Comparison of ENCODE assay signal across 21 cellular contexts in genomic region chr1:191711961-191712360, GRCh38.
A peak's percentile ranks its signal among the peaks of the same experiment; 100 is the strongest.
DNase-seq lines count a peak whose midpoint lies in the region; ATAC-seq and TF ChIP-seq lines count a peak whose summit lies in the region.
"Had no signal": no experiment of that assay in that cellular context is flagged by ENCODE, and none has a peak within 500 bp of the region (broad histone marks: within the 10 kb centered on the region; RNA-seq: fewer than 3 reads in every experiment).

No MANE protein-coding gene starts in this region.

- peaks cover 0 to 7% (median 0%) of the 10 kb centered on the region in 4 donors for H3K4me1 ChIP-seq in sigmoid colon
- H3K4me1 ChIP-seq: BLaER1 had no signal

- H3K27me3 ChIP-seq in sigmoid colon: no peaks in the 10 kb centered on the region
- H3K27me3 ChIP-seq: BE2C, BLaER1 had no signal

- no peak for ATAC-seq in HG02623 (IDR thresholded peaks at IDR 0.05; ENCODE audit: unreplicated experiment)

- DNase-seq in LNCaP clone FGC (ENCODE audit: low read depth): peak; percentile 33
- DNase-seq in SK-N-DZ (ENCODE audit: low spot score): peak; percentile 4
- DNase-seq in sigmoid colon: no peak
- DNase-seq in mucosa of gallbladder (ENCODE audit: low spot score): no peak
- DNase-seq in NCI-H1417 (lab: John Stamatoyannopoulos, UW): no peak
- no peak for DNase-seq in NCI-H1092 (lab: John Stamatoyannopoulos, UW)
- DNase-seq: 8988T; ACHN; BE2C; C1 segment of cervical spinal cord; CD4-positive, alpha-beta memory T cell; CD4-positive, CD25-positive, alpha-beta regulatory T cell; CD8-positive, alpha-beta memory T cell; COR-L47; DMS 273 treated with DMSO at 0.1 percent for 48 hours; DMS153; DMS53; DMS79; GF-D8 had no signal

- H3K27ac ChIP-seq in sigmoid colon: peak overlapping the region in 3 of 4 donors; percentile 46 to 60 (median 51)
- H3K27ac ChIP-seq: BLaER1 had no signal

- WGBS in sigmoid colon, 2 donors: 79 to 80% methylated on average over 6 of the region's 6 CpGs

- no peaks in the 10 kb centered on the region for H3K36me3 ChIP-seq in sigmoid colon
- H3K36me3 ChIP-seq: BE2C, BLaER1 had no signal

- intact Hi-C loops in sigmoid colon (cut with DNase I): no loop called here

- TF ChIP-seq CTCF in LNCaP clone FGC (IDR thresholded peaks at IDR 0.05; ENCODE audit: control insufficient read depth, extremely low read depth, insufficient read depth) (no peak), sigmoid colon (IDR thresholded peaks at IDR 0.05) (no peak)

- peak in 3 of 4 donors; percentile 42 to 86 (median 50) for TF ChIP-seq EP300 in sigmoid colon (IDR thresholded peaks at IDR 0.05)

- H3K4me3 ChIP-seq in LNCaP clone FGC (ENCODE audit: low read depth, low read length) (no peak overlapping the region), sigmoid colon (no peak overlapping the region)
- H3K4me3 ChIP-seq: BLaER1 had no signal

- TF ChIP-seq POLR2A in sigmoid colon (IDR thresholded peaks at IDR 0.05): no peak

- no peaks in the 10 kb centered on the region for H3K9me3 ChIP-seq in sigmoid colon
- H3K9me3 ChIP-seq: BE2C, BLaER1 had no signal

Comparison
In these comparisons a context has a peak if more than half of its experiments do, and no peak if none do; other contexts are left out.
1. DNase-seq: peak in LNCaP clone FGC (single experiment) and SK-N-DZ (single experiment); none in sigmoid colon (single experiment), mucosa of gallbladder (single experiment), NCI-H1417 (0 of 3) and NCI-H1092 (single experiment).